26 cellular contexts compared by ENCODE assay signal in the genomic region with DNA sequence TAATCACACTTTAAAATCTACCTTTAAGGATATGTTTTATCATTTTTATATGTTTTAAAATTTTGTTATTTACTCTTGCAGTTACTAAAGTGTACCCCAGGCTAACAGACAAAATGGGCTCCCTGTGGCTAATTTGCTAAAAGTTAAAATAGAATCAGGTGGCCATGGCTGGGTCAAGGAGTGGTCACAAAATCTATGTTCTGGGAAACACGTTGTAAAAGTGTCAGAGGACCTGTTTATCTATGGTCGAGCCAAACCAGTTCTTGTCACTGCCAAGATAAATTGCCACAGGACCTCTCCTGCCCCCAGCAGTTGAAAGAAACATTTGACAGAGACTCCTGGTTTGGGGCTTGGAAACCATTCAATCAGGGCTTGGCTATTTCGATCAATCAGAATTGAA. TPM values are rescaled to one million over a fixed set of nuclear protein-coding genes. Genes with fewer than 3 reads are reported as not detected.
DNase-seq lines count a peak whose midpoint lies in the region; ATAC-seq and TF ChIP-seq lines count a peak whose summit lies in the region.
"Had no signal": no experiment of that assay in that cellular context is flagged by ENCODE, and none has a peak within 500 bp of the region (broad histone marks: within the 10 kb centered on the region; RNA-seq: fewer than 3 reads in every experiment).

No MANE protein-coding gene starts in this region.

- peak overlapping the region; percentile 20 for H2AFZ ChIP-seq in HCT116 (ENCODE audit: low read depth, low read length, poor library complexity, severe bottlenecking)
- no peak overlapping the region for H2AFZ ChIP-seq in PC-3 (ENCODE audit: low read length)
- H2AFZ ChIP-seq: parathyroid adenoma had no signal

- H3K79me2 ChIP-seq in HCT116 (ENCODE audit: insufficient read depth, low read length) = no peaks in the 10 kb centered on the region
- no peaks in the 10 kb centered on the region for H3K79me2 ChIP-seq in PC-3 (ENCODE audit: low read length)
- H3K79me2 ChIP-seq: parathyroid adenoma had no signal

- H3K9me3 ChIP-seq in HCT116 (ENCODE audit: control insufficient read depth in 1 of 2, insufficient read depth in 1 of 2, low read depth in 1 of 2, low read length in 2 of 2) (no peaks in the 10 kb centered on the region), PC-3 (ENCODE audit: low read length) (no peaks in the 10 kb centered on the region)
- H3K9me3 ChIP-seq: heart left ventricle, stomach, tibial artery had no signal

- TF ChIP-seq CTCF in HCT116 (IDR thresholded peaks at IDR 0.05 in 2 of 3, conservative IDR thresholded peaks at IDR 0.05 in 1 of 3; ENCODE audit: borderline replicate concordance in 1 of 3, insufficient read depth in 1 of 3, low read depth in 2 of 3, low read length in 2 of 3) (no peak), PC-3 (conservative IDR thresholded peaks at IDR 0.05; ENCODE audit: low read depth, low read length) (peak; percentile 27; the same call in 1 of the 2 replicates)

- H3K9me2 ChIP-seq in HCT116 (ENCODE audit: insufficient read depth) (no peaks in the 10 kb centered on the region), PC-3 (replicated peaks; ENCODE audit: low read length) (no peaks in the 10 kb centered on the region)

- no peak for TF ChIP-seq RAD21 in HCT116 (IDR thresholded peaks at IDR 0.05; ENCODE audit: low read depth)

- CTCF ChIA-PET in HCT116 (lab: Charles Lee) (no interaction called here), PC-3 (lab: Charles Lee) (no interaction called here)

- no peaks in the 10 kb centered on the region for H3F3A ChIP-seq in PC-3 (ENCODE audit: low read length, unreplicated experiment)

- H3K9ac ChIP-seq in HCT116 (ENCODE audit: low read length) = no peak overlapping the region
- H3K9ac ChIP-seq in PC-3 (ENCODE audit: low read length) = no peak overlapping the region
- H3K9ac ChIP-seq: parathyroid adenoma had no signal

- H3K27me3 ChIP-seq in HCT116 (ENCODE audit: insufficient read depth, low read length) (no peaks in the 10 kb centered on the region), PC-3 (ENCODE audit: low read length) (no peaks in the 10 kb centered on the region)
- H3K27me3 ChIP-seq: dorsolateral prefrontal cortex, heart left ventricle, stomach, tibial artery had no signal

- H4K20me1 ChIP-seq in HCT116 (ENCODE audit: insufficient read depth) (no peaks in the 10 kb centered on the region), PC-3 (ENCODE audit: low read length) (no peaks in the 10 kb centered on the region)

- H3K36me3 ChIP-seq in HCT116 (ENCODE audit: control insufficient read depth in 1 of 2, insufficient read depth in 2 of 2, low read length in 2 of 2) = no peaks in the 10 kb centered on the region
- no peaks in the 10 kb centered on the region for H3K36me3 ChIP-seq in PC-3 (ENCODE audit: low read depth, low read length)
- H3K36me3 ChIP-seq: heart left ventricle, stomach, tibial artery had no signal

- POLR2A ChIA-PET in HCT116 (lab: Charles Lee) (no interaction called here), PC-3 (lab: Charles Lee; ENCODE audit: unreplicated experiment) (no interaction called here)

- no peak overlapping the region for H3K4me2 ChIP-seq in HCT116 (ENCODE audit: low read length)
- H3K4me2 ChIP-seq in PC-3 (ENCODE audit: low read length) = peak overlapping the region; percentile 26; the same call in 1 of the 2 replicates

- intact Hi-C loops in HCT116 (cut with micrococcal nuclease) (loop anchor here (5.0 kb wide), 1 partner anchor 42 kb away; no protein-coding TSS in a partner anchor), PC-3 (cut with micrococcal nuclease) (no loop called here)

- peaks cover 3 to 7% of the 10 kb centered on the region in 2 experiments; a peak in 2 of 4 replicates for H3K4me1 ChIP-seq in HCT116 (ENCODE audit: control insufficient read depth in 1 of 2, insufficient read depth in 2 of 2, low read length in 2 of 2)
- peaks cover 14% of the 10 kb centered on the region for H3K4me1 ChIP-seq in PC-3 (ENCODE audit: insufficient read depth, low read length)
- H3K4me1 ChIP-seq: heart left ventricle, parathyroid adenoma had no signal

- BruUV-seq in HCT116 (replicated peaks; lab: Mats Ljungman, UMichigan) (no TSS peak), PC-3 (replicated peaks; lab: Mats Ljungman, UMichigan) (no TSS peak)

- H3K4me3 ChIP-seq in HCT116 (replicated peaks in 1 of 2; ENCODE audit: low read depth in 1 of 2, low read length in 2 of 2) = no peak overlapping the region
- no peak overlapping the region for H3K4me3 ChIP-seq in PC-3 (ENCODE audit: low read length)
- H3K4me3 ChIP-seq: dorsolateral prefrontal cortex, heart left ventricle, stomach, tibial artery had no signal

- no peak for TF ChIP-seq POLR2A in HCT116 (IDR thresholded peaks at IDR 0.05; ENCODE audit: borderline replicate concordance, extremely low read depth, insufficient read depth, insufficient read length)

- DNase-seq in COR-L47 (lab: John Stamatoyannopoulos, UW) (peak; percentile 2), HCT116 (ENCODE audit: low read depth, low spot score) (no peak), PC-3 (peak; percentile 63), left lobe of liver (ENCODE audit: low spot score) (peak; percentile 69), C1 segment of cervical spinal cord (lab: John Stamatoyannopoulos, UW) (no peak)
- DNase-seq: activated CD8-positive, alpha-beta T cell treated with anti-CD3 and anti-CD28 coated beads for 36 hours; activated effector memory CD4-positive, alpha-beta T cell treated with anti-CD3 and anti-CD28 coated beads, Interleukin-2, amount 50 U/mL, for 16 hours; activated naive CD8-positive, alpha-beta T cell treated with anti-CD3 and anti-CD28 coated beads, Interleukin-2, amount 10 ng/mL, durations not matched to agents 7 days and 5 days; activated T-cell treated with anti-CD3 and anti-CD28 coated beads for 4 hours; central memory CD4-positive, alpha-beta T cell; dorsolateral prefrontal cortex; heart left ventricle; left cardiac atrium; NCI-H187 treated with DMSO at 0.1 percent for 48 hours; NCI-H2227 treated with DMSO at 0.1 percent for 48 hours; RPMI8226; stomach; T-helper 1 cell; tibial artery had no signal

- RAD21 ChIA-PET in HCT116 (lab: Charles Lee; ENCODE audit: low non-redundant PET in 1 of 2, low total read pairs in 2 of 2, uncharacterized antibody in 2 of 2, unreplicated experiment in 2 of 2) = no interaction called here

- H3K27ac ChIP-seq in HCT116 (ENCODE audit: low read depth, low read length) (no peak overlapping the region), PC-3 (ENCODE audit: low read length) (no peak overlapping the region)
- H3K27ac ChIP-seq: dorsolateral prefrontal cortex, heart left ventricle, parathyroid adenoma, stomach, tibial artery had no signal

- ATAC-seq in HCT116 (no peak), PC-3 (peak; percentile 15; the same call in 1 of the 2 replicates), left lobe of liver (peak; percentile 95), GM21786 (IDR thresholded peaks at IDR 0.05; ENCODE audit: unreplicated experiment) (no peak), HG02798 (IDR thresholded peaks at IDR 0.05; ENCODE audit: poor library complexity, unreplicated experiment) (no peak), HG02610 (IDR thresholded peaks at IDR 0.05; ENCODE audit: unreplicated experiment) (no peak)
- ATAC-seq: activated CD4-positive, CD25-positive, alpha-beta regulatory T cell treated with anti-CD3 and anti-CD28 coated beads, Interleukin-2, amount 50 U/mL, for 24 hours; activated CD8-positive, alpha-beta T cell treated with anti-CD3 and anti-CD28 coated beads for 36 hours; heart left ventricle; natural killer cell treated with Interleukin-12 subunit alpha and Interleukin-12 subunit beta and Interleukin-15 and Interleukin-18, amount 100 ng/mL, for 72 hours; sciatic nerve had no signal

TF ChIP-seq in HCT116, 20 proteins besides CTCF, POLR2A, EP300 and RAD21:
- no peak for TF ChIP-seq SP1 (IDR thresholded peaks at IDR 0.05; ENCODE audit: low read depth)
- TF ChIP-seq ZFX (IDR thresholded peaks at IDR 0.05) = no peak
- TF ChIP-seq, protein P1, sequence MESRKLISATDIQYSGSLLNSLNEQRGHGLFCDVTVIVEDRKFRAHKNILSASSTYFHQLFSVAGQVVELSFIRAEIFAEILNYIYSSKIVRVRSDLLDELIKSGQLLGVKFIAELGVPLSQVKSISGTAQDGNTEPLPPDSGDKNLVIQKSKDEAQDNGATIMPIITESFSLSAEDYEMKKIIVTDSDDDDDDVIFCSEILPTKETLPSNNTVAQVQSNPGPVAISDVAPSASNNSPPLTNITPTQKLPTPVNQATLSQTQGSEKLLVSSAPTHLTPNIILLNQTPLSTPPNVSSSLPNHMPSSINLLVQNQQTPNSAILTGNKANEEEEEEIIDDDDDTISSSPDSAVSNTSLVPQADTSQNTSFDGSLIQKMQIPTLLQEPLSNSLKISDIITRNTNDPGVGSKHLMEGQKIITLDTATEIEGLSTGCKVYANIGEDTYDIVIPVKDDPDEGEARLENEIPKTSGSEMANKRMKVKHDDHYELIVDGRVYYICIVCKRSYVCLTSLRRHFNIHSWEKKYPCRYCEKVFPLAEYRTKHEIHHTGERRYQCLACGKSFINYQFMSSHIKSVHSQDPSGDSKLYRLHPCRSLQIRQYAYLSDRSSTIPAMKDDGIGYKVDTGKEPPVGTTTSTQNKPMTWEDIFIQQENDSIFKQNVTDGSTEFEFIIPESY (IDR thresholded peaks at IDR 0.05; ENCODE audit: extremely low read depth, insufficient replicate concordance, low read length) = no peak

RNA-seq across cellular contexts. Expression of a gene that starts 21.2 kb away (rescaled TPM):
- total RNA-seq in HCT116 (2021; ENCODE audit: unreplicated experiment) (21.2 TPM), PC-3 (2014; rRNA removed) (3.8 and 6.8 TPM in 2 replicates), left lobe of liver (7.5 TPM)
- 4.6 and 7.8 TPM in 2 replicates for polyA plus RNA-seq in HCT116 (2012)

Comparison
In these comparisons a context has a peak if more than half of its experiments do, and no peak if none do; other contexts are left out.
1. DNase-seq: peak in COR-L47 (single experiment), PC-3 (single experiment) and left lobe of liver (single experiment); none in HCT116 (single experiment) and C1 segment of cervical spinal cord (0 of 14).
2. ATAC-seq: peak in PC-3 (single experiment) and left lobe of liver (single experiment); none in HCT116 (single experiment), GM21786 (single experiment), HG02798 (single experiment) and HG02610 (single experiment).